20 cellular contexts compared by ENCODE assay signal in genomic region chr17:67415291-67415690, GRCh38.
"Had no signal": no experiment of that assay in that cellular context is flagged by ENCODE, and none has a peak within 500 bp of the region (broad histone marks: within the 10 kb centered on the region; RNA-seq: fewer than 3 reads in every experiment).

No MANE protein-coding gene starts in this region.

- H3K9me3 ChIP-seq: body of pancreas, pancreas, testis, upper lobe of left lung had no signal

- DNase-seq: activated B cell treated with CpG ODN at 0.5 μM for 24 hours; activated CD4-positive, alpha-beta T cell treated with anti-CD3 and anti-CD28 coated beads for 48 hours; activated naive CD4-positive, alpha-beta T cell; body of pancreas; caudate nucleus; dorsolateral prefrontal cortex; islet precursor cell; left colon; pancreas; sigmoid colon; stimulated activated CD4-positive, alpha-beta T cell treated with anti-CD3 and anti-CD28 coated beads, Interleukin-4, amount 100 ng/mL, for 24 hours; testis; upper lobe of left lung had no signal

- ATAC-seq: body of pancreas; left colon; pancreas; stimulated activated memory B cell treated with anti-CD40 and anti-IgM and Interleukin-4, amounts not matched to agents 10 μg/mL and 1 μg/mL and 100 μg/mL, for 72 hours had no signal

- H3K4me1 Mint-ChIP-seq: mesothelial cell of epicardium, neural progenitor cell had no signal

- H3K27me3 Mint-ChIP-seq: activated B cell treated with CpG ODN at 0.5 μM for 24 hours; stimulated activated memory B cell treated with anti-CD40 and anti-IgM and Interleukin-4, amounts not matched to agents 10 μg/mL and 1 μg/mL and 100 μg/mL, for 72 hours had no signal

- H3K4me3 ChIP-seq: body of pancreas, dorsolateral prefrontal cortex, hepatocyte, lung, neural progenitor cell, pancreas, sigmoid colon, SK-N-MC, testis, upper lobe of left lung had no signal

- H3K27ac Mint-ChIP-seq: activated B cell treated with CpG ODN at 0.5 μM for 24 hours; activated T-helper 1 cell treated with anti-CD3 and anti-CD28 coated beads, Interleukin-12 subunit alpha, Interleukin-12 subunit beta, Interleukin-2, Interleukin-4 antibody, amounts not matched to agents 30 ng/mL and 10 ng/mL and 1 ng/mL, durations not matched to agents 14 hours and 24 hours and 36 hours; mesothelial cell of epicardium; neural progenitor cell; stimulated activated memory B cell treated with anti-CD40 and anti-IgM and Interleukin-4, amounts not matched to agents 10 μg/mL and 1 μg/mL and 100 μg/mL, for 72 hours had no signal

- H3K4me3 Mint-ChIP-seq: activated B cell treated with CpG ODN at 0.5 μM for 24 hours; activated T-helper 1 cell treated with anti-CD3 and anti-CD28 coated beads, Interleukin-12 subunit alpha, Interleukin-12 subunit beta, Interleukin-2, Interleukin-4 antibody, amounts not matched to agents 30 ng/mL and 10 ng/mL and 1 ng/mL, durations not matched to agents 14 hours and 24 hours and 36 hours; mesothelial cell of epicardium; neural progenitor cell; stimulated activated memory B cell treated with anti-CD40 and anti-IgM and Interleukin-4, amounts not matched to agents 10 μg/mL and 1 μg/mL and 100 μg/mL, for 72 hours had no signal

- H3K27ac ChIP-seq: body of pancreas, hepatocyte, neural progenitor cell, pancreas, sigmoid colon, SK-N-MC, upper lobe of left lung had no signal

- H3K9me3 Mint-ChIP-seq: stimulated activated memory B cell treated with anti-CD40 and anti-IgM and Interleukin-4, amounts not matched to agents 10 μg/mL and 1 μg/mL and 100 μg/mL, for 72 hours had no signal

- H3K36me3 ChIP-seq: neural progenitor cell, pancreas, sigmoid colon, upper lobe of left lung had no signal

- H3K4me1 ChIP-seq: neural progenitor cell, sigmoid colon had no signal

- H3K27me3 ChIP-seq: body of pancreas, dorsolateral prefrontal cortex, hepatocyte, neural progenitor cell, pancreas, sigmoid colon, testis, upper lobe of left lung had no signal
